Comparison of ENCODE assay signal across 2 cellular contexts in the genomic region with DNA sequence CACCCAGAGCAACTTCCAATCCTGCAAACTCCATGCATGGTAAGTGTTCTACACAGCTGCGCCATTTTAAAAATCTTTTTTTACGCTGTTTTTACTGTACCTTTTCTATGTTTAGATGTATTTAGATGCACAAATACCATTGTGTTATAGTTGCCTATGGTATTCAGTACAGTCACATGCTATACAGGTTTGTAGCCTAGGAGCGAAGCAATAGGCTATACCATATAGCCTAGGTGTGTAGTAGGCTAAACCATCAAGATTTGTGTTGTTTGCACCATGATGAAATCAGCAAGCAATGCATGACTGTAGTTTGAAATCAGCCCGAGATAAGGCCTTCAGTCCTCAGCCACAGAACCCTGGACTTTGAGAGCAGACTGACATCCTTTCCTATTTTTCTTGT.
TF ChIP-seq lines count a peak whose summit lies in the region.

No MANE protein-coding gene starts in this region.

TF ChIP-seq in HEK293, 187 proteins besides CTCF, POLR2A, EP300 and RAD21 (continued from another document):
- TF ChIP-seq, protein P1, sequence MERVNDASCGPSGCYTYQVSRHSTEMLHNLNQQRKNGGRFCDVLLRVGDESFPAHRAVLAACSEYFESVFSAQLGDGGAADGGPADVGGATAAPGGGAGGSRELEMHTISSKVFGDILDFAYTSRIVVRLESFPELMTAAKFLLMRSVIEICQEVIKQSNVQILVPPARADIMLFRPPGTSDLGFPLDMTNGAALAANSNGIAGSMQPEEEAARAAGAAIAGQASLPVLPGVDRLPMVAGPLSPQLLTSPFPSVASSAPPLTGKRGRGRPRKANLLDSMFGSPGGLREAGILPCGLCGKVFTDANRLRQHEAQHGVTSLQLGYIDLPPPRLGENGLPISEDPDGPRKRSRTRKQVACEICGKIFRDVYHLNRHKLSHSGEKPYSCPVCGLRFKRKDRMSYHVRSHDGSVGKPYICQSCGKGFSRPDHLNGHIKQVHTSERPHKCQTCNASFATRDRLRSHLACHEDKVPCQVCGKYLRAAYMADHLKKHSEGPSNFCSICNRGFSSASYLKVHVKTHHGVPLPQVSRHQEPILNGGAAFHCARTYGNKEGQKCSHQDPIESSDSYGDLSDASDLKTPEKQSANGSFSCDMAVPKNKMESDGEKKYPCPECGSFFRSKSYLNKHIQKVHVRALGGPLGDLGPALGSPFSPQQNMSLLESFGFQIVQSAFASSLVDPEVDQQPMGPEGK (tag by site-specific recombination; IDR thresholded peaks at IDR 0.05): no peak
- TF ChIP-seq, protein P2, sequence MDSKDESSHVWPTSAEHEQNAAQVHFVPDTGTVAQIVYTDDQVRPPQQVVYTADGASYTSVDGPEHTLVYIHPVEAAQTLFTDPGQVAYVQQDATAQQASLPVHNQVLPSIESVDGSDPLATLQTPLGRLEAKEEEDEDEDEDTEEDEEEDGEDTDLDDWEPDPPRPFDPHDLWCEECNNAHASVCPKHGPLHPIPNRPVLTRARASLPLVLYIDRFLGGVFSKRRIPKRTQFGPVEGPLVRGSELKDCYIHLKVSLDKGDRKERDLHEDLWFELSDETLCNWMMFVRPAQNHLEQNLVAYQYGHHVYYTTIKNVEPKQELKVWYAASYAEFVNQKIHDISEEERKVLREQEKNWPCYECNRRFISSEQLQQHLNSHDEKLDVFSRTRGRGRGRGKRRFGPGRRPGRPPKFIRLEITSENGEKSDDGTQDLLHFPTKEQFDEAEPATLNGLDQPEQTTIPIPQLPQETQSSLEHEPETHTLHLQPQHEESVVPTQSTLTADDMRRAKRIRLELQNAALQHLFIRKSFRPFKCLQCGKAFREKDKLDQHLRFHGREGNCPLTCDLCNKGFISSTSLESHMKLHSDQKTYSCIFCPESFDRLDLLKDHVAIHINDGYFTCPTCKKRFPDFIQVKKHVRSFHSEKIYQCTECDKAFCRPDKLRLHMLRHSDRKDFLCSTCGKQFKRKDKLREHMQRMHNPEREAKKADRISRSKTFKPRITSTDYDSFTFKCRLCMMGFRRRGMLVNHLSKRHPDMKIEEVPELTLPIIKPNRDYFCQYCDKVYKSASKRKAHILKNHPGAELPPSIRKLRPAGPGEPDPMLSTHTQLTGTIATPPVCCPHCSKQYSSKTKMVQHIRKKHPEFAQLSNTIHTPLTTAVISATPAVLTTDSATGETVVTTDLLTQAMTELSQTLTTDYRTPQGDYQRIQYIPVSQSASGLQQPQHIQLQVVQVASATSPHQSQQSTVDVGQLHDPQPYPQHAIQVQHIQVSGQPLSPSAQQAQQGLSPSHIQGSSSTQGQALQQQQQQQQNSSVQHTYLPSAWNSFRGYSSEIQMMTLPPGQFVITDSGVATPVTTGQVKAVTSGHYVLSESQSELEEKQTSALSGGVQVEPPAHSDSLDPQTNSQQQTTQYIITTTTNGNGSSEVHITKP (tag by site-specific recombination; IDR thresholded peaks at IDR 0.05): peak; percentile 53
- TF ChIP-seq KLF8 (tag by site-specific recombination; IDR thresholded peaks at IDR 0.05) (no peak), ZNF366 (tag by site-specific recombination; conservative IDR thresholded peaks at IDR 0.05) (no peak)

TF ChIP-seq in WTC11, 78 proteins besides CTCF, POLR2A, EP300 and RAD21:
- TF ChIP-seq, protein P3, sequence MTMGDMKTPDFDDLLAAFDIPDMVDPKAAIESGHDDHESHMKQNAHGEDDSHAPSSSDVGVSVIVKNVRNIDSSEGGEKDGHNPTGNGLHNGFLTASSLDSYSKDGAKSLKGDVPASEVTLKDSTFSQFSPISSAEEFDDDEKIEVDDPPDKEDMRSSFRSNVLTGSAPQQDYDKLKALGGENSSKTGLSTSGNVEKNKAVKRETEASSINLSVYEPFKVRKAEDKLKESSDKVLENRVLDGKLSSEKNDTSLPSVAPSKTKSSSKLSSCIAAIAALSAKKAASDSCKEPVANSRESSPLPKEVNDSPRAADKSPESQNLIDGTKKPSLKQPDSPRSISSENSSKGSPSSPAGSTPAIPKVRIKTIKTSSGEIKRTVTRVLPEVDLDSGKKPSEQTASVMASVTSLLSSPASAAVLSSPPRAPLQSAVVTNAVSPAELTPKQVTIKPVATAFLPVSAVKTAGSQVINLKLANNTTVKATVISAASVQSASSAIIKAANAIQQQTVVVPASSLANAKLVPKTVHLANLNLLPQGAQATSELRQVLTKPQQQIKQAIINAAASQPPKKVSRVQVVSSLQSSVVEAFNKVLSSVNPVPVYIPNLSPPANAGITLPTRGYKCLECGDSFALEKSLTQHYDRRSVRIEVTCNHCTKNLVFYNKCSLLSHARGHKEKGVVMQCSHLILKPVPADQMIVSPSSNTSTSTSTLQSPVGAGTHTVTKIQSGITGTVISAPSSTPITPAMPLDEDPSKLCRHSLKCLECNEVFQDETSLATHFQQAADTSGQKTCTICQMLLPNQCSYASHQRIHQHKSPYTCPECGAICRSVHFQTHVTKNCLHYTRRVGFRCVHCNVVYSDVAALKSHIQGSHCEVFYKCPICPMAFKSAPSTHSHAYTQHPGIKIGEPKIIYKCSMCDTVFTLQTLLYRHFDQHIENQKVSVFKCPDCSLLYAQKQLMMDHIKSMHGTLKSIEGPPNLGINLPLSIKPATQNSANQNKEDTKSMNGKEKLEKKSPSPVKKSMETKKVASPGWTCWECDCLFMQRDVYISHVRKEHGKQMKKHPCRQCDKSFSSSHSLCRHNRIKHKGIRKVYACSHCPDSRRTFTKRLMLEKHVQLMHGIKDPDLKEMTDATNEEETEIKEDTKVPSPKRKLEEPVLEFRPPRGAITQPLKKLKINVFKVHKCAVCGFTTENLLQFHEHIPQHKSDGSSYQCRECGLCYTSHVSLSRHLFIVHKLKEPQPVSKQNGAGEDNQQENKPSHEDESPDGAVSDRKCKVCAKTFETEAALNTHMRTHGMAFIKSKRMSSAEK (CRISPR knock-in tag; IDR thresholded peaks at IDR 0.05; ENCODE audit: borderline replicate concordance): no peak
- peak; percentile 90 for TF ChIP-seq GABPB1 (CRISPR knock-in tag; IDR thresholded peaks at IDR 0.05)
- TF ChIP-seq MYBL2 (CRISPR knock-in tag; IDR thresholded peaks at IDR 0.05): no peak
- TF ChIP-seq, protein P4, sequence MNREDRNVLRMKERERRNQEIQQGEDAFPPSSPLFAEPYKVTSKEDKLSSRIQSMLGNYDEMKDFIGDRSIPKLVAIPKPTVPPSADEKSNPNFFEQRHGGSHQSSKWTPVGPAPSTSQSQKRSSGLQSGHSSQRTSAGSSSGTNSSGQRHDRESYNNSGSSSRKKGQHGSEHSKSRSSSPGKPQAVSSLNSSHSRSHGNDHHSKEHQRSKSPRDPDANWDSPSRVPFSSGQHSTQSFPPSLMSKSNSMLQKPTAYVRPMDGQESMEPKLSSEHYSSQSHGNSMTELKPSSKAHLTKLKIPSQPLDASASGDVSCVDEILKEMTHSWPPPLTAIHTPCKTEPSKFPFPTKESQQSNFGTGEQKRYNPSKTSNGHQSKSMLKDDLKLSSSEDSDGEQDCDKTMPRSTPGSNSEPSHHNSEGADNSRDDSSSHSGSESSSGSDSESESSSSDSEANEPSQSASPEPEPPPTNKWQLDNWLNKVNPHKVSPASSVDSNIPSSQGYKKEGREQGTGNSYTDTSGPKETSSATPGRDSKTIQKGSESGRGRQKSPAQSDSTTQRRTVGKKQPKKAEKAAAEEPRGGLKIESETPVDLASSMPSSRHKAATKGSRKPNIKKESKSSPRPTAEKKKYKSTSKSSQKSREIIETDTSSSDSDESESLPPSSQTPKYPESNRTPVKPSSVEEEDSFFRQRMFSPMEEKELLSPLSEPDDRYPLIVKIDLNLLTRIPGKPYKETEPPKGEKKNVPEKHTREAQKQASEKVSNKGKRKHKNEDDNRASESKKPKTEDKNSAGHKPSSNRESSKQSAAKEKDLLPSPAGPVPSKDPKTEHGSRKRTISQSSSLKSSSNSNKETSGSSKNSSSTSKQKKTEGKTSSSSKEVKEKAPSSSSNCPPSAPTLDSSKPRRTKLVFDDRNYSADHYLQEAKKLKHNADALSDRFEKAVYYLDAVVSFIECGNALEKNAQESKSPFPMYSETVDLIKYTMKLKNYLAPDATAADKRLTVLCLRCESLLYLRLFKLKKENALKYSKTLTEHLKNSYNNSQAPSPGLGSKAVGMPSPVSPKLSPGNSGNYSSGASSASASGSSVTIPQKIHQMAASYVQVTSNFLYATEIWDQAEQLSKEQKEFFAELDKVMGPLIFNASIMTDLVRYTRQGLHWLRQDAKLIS (CRISPR knock-in tag; IDR thresholded peaks at IDR 0.05; ENCODE audit: borderline replicate concordance): no peak
- TF ChIP-seq TCF7 (CRISPR knock-in tag; IDR thresholded peaks at IDR 0.05; ENCODE audit: low read depth): no peak
- TF ChIP-seq SP1 (CRISPR knock-in tag; conservative IDR thresholded peaks at IDR 0.05): no peak
TF ChIP-seq in WTC11: peak in this region for 1.
